In genomic region chr9:20340161-20340861, GRCh38 we compare ENCODE assay signal across 1 cellular context.
TF ChIP-seq lines count a peak whose summit lies in the region.

No MANE protein-coding gene starts in this region.

TF ChIP-seq in WTC11, 78 proteins besides CTCF, POLR2A, EP300 and RAD21 (continued from another document):
- TF ChIP-seq PREB (CRISPR knock-in tag; IDR thresholded peaks at IDR 0.05; ENCODE audit: borderline replicate concordance) (no peak), ATF2 (CRISPR knock-in tag; IDR thresholded peaks at IDR 0.05; ENCODE audit: borderline replicate concordance, low read depth) (no peak), FOXP4 (CRISPR knock-in tag; IDR thresholded peaks at IDR 0.05) (no peak)
TF ChIP-seq in WTC11: peak in this region for 0.
